Comparison of ENCODE assay signal across 26 cellular contexts in genomic region chr14:36294543-36294942, GRCh38.
"Had no signal": no experiment of that assay in that cellular context is flagged by ENCODE, and none has a peak within 500 bp of the region (broad histone marks: within the 10 kb centered on the region; RNA-seq: fewer than 3 reads in every experiment).

No MANE protein-coding gene starts in this region.

- FAIRE-seq: endometrium, islet of Langerhans, keratinocyte had no signal

- H3K9me3 ChIP-seq: colonic mucosa, esophagus squamous epithelium, gastrocnemius medialis, heart right ventricle, left lung, lower lobe of right lung, mucosa of descending colon had no signal

- DNase-seq: colonic mucosa; cortex of kidney; effector CD8-positive, alpha-beta T cell; effector memory CD8-positive, alpha-beta T cell; endodermal cell; erythroblast; esophagus squamous epithelium; foreskin melanocyte; gastrocnemius medialis; glutamatergic neuron; head of caudate nucleus; heart right ventricle; hippocampal formation; left cardiac atrium; left lung; left ventricle myocardium superior; lower lobe of right lung; mucosa of descending colon; naive B cell had no signal

- H3K27ac Mint-ChIP-seq: dendritic cell treated with granulocyte-macrophage colony-stimulating factor and Interleukin-4, amounts not matched to agents 40 ng/mL and 50 ng/mL, for 4 days; effector memory CD8-positive, alpha-beta T cell; mesothelial cell of epicardium had no signal

- H3K27ac ChIP-seq: colonic mucosa, epithelial cell of prostate, esophagus squamous epithelium, gastrocnemius medialis, heart right ventricle, left lung, lower lobe of right lung had no signal

- H3K9me3 Mint-ChIP-seq: dendritic cell treated with granulocyte-macrophage colony-stimulating factor and Interleukin-4, amounts not matched to agents 40 ng/mL and 50 ng/mL, for 4 days; effector memory CD8-positive, alpha-beta T cell; endodermal cell; mesothelial cell of epicardium; naive B cell had no signal

- H3K27me3 Mint-ChIP-seq: dendritic cell treated with granulocyte-macrophage colony-stimulating factor and Interleukin-4, amounts not matched to agents 40 ng/mL and 50 ng/mL, for 4 days; effector memory CD8-positive, alpha-beta T cell; naive B cell had no signal

- H3K27me3 ChIP-seq: colonic mucosa, esophagus squamous epithelium, gastrocnemius medialis, heart right ventricle, left lung had no signal

- H3K4me1 ChIP-seq: colonic mucosa, esophagus squamous epithelium, gastrocnemius medialis, heart right ventricle, lower lobe of right lung had no signal

- H3K36me3 ChIP-seq: colonic mucosa had no signal

- ATAC-seq: effector memory CD8-positive, alpha-beta T cell; esophagus mucosa; gastrocnemius medialis; heart right ventricle; left cardiac atrium; left ventricle myocardium superior; mucosa of descending colon had no signal

- H3K4me1 Mint-ChIP-seq: mesothelial cell of epicardium, naive B cell had no signal

- H3K4me3 Mint-ChIP-seq: dendritic cell treated with granulocyte-macrophage colony-stimulating factor and Interleukin-4, amounts not matched to agents 40 ng/mL and 50 ng/mL, for 4 days; effector memory CD8-positive, alpha-beta T cell; endodermal cell; mesothelial cell of epicardium; naive B cell had no signal

- H3K4me3 ChIP-seq: colonic mucosa, esophagus squamous epithelium, gastrocnemius medialis, heart right ventricle, left lung, lower lobe of right lung, mucosa of descending colon had no signal
